Comparison of ENCODE assay signal across 2 cellular contexts in the genomic region with DNA sequence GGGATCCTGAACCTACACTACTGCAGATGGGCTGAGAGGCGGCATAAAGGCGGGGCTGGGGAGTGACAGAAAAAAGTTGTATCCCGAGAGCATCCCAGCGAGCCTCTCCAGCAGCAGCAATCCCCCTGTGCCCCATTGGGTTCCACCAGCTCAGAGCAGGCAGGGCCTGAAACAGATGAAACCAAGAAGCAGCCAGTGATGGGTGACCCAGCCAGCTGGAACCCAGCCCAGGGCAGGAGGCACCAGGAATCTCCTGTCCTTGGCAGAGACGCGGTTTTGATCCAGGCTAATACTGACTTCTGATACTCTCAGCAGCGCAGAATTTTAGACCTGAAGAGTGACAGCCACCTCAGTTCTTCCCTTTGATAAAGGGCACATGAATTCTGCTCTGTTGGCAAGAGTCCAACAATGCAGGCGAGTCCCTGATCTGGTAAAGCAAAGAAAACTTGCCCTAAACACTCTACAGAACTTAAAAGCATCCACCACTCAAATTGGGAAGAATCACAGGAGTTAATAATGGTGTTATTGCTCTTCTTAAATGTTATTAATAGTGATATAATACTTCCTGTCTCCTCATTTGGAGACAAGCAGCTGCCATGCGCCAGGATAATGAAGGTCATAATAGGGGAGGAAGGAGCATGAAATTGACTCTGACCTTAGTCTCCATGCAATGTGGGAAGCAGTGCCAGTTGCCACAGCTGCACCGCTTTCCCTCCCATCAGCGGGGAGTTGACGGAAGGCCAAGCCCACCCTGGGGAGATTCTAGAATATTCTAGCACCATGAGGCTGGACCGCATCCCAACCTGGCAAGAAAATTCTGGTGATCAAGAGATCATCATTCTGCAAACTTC.
A peak's percentile ranks its signal among the peaks of the same experiment; 100 is the strongest.
TF ChIP-seq lines count a peak whose summit lies in the region.

No MANE protein-coding gene starts in this region.

TF ChIP-seq in liver, 16 proteins besides CTCF, POLR2A, EP300 and RAD21:
- TF ChIP-seq, protein P1, sequence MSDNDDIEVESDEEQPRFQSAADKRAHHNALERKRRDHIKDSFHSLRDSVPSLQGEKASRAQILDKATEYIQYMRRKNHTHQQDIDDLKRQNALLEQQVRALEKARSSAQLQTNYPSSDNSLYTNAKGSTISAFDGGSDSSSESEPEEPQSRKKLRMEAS (IDR thresholded peaks at IDR 0.05): peak; percentile 8
- TF ChIP-seq NR2F2 (IDR thresholded peaks at IDR 0.05): no peak

TF ChIP-seq in HepG2, 621 proteins besides CTCF, POLR2A, EP300 and RAD21:
- TF ChIP-seq, protein P2, sequence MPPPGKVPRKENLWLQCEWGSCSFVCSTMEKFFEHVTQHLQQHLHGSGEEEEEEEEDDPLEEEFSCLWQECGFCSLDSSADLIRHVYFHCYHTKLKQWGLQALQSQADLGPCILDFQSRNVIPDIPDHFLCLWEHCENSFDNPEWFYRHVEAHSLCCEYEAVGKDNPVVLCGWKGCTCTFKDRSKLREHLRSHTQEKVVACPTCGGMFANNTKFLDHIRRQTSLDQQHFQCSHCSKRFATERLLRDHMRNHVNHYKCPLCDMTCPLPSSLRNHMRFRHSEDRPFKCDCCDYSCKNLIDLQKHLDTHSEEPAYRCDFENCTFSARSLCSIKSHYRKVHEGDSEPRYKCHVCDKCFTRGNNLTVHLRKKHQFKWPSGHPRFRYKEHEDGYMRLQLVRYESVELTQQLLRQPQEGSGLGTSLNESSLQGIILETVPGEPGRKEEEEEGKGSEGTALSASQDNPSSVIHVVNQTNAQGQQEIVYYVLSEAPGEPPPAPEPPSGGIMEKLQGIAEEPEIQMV (CRISPR knock-in tag; IDR thresholded peaks at IDR 0.05; ENCODE audit: low read depth): no peak
- TF ChIP-seq ZSCAN21 (CRISPR knock-in tag; IDR thresholded peaks at IDR 0.05; ENCODE audit: borderline replicate concordance) (no peak), PAWR (CRISPR knock-in tag; IDR thresholded peaks at IDR 0.05; ENCODE audit: borderline replicate concordance) (no peak), ZSCAN31 (CRISPR knock-in tag; IDR thresholded peaks at IDR 0.05; ENCODE audit: low read depth) (no peak), ZNF296 (CRISPR knock-in tag; conservative IDR thresholded peaks at IDR 0.05) (no peak), IRF2 (CRISPR knock-in tag; IDR thresholded peaks at IDR 0.05) (no peak), MED1 (CRISPR knock-in tag; IDR thresholded peaks at IDR 0.05) (no peak), FOXJ3 (CRISPR knock-in tag; IDR thresholded peaks at IDR 0.05; ENCODE audit: borderline replicate concordance) (no peak), ZFY (CRISPR knock-in tag; IDR thresholded peaks at IDR 0.05) (no peak), ZNF639 (CRISPR knock-in tag; conservative IDR thresholded peaks at IDR 0.05) (no peak), ZNF337 (CRISPR knock-in tag; IDR thresholded peaks at IDR 0.05; ENCODE audit: borderline replicate concordance, low read depth) (no peak), SOX13 (IDR thresholded peaks at IDR 0.05) (no peak), SOX13 (CRISPR knock-in tag; conservative IDR thresholded peaks at IDR 0.05 in 1 of 2, IDR thresholded peaks at IDR 0.05 in 1 of 2) (no peak), JUNB (CRISPR knock-in tag; IDR thresholded peaks at IDR 0.05; ENCODE audit: borderline replicate concordance) (no peak), RELA (CRISPR knock-in tag; IDR thresholded peaks at IDR 0.05) (no peak)
- TF ChIP-seq, protein P3, sequence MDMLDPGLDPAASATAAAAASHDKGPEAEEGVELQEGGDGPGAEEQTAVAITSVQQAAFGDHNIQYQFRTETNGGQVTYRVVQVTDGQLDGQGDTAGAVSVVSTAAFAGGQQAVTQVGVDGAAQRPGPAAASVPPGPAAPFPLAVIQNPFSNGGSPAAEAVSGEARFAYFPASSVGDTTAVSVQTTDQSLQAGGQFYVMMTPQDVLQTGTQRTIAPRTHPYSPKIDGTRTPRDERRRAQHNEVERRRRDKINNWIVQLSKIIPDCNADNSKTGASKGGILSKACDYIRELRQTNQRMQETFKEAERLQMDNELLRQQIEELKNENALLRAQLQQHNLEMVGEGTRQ (IDR thresholded peaks at IDR 0.05; ENCODE audit: low read depth, low read length): no peak
- TF ChIP-seq, protein P3 (CRISPR knock-in tag; IDR thresholded peaks at IDR 0.05; ENCODE audit: borderline replicate concordance): no peak
- TF ChIP-seq, protein P4, sequence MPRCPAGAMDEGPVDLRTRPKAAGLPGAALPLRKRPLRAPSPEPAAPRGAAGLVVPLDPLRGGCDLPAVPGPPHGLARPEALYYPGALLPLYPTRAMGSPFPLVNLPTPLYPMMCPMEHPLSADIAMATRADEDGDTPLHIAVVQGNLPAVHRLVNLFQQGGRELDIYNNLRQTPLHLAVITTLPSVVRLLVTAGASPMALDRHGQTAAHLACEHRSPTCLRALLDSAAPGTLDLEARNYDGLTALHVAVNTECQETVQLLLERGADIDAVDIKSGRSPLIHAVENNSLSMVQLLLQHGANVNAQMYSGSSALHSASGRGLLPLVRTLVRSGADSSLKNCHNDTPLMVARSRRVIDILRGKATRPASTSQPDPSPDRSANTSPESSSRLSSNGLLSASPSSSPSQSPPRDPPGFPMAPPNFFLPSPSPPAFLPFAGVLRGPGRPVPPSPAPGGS (CRISPR knock-in tag; IDR thresholded peaks at IDR 0.05): no peak
- TF ChIP-seq, protein P5, sequence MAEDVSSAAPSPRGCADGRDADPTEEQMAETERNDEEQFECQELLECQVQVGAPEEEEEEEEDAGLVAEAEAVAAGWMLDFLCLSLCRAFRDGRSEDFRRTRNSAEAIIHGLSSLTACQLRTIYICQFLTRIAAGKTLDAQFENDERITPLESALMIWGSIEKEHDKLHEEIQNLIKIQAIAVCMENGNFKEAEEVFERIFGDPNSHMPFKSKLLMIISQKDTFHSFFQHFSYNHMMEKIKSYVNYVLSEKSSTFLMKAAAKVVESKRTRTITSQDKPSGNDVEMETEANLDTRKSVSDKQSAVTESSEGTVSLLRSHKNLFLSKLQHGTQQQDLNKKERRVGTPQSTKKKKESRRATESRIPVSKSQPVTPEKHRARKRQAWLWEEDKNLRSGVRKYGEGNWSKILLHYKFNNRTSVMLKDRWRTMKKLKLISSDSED (CRISPR knock-in tag; IDR thresholded peaks at IDR 0.05): no peak
